ENCODE assay signal across 20 cellular contexts in the genomic region with DNA sequence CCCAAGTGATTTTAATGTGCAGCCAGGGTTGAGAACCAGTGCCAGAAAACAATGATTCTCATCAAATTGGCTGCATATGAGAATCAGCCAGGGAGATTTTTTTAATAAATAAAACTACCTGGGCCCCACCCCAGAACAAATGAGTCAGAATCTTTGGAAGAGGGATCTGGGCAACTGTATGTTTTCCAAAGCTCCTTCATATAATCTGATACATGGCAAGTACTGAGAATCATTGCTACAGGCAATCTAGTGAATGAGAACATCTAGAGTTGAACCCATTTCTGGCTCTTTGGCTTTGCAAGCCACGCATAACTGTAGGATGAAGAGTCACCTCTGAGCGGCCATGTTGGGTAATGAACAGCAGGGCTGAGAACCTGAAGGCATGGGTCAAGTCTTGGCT. TPM values are rescaled to one million over a fixed set of nuclear protein-coding genes. Genes with fewer than 3 reads are reported as not detected.
A peak's percentile ranks its signal among the peaks of the same experiment; 100 is the strongest.
DNase-seq lines count a peak whose midpoint lies in the region; ATAC-seq, FAIRE-seq and TF ChIP-seq lines count a peak whose summit lies in the region.
"Had no signal": no experiment of that assay in that cellular context is flagged by ENCODE, and none has a peak within 500 bp of the region (broad histone marks: within the 10 kb centered on the region; RNA-seq: fewer than 3 reads in every experiment).

No MANE protein-coding gene starts in this region.

- H4K20me1 ChIP-seq in keratinocyte (ENCODE audit: control insufficient read depth, extremely low read depth, insufficient read depth, low read length), result no peaks in the 10 kb centered on the region

- dilution Hi-C loops in keratinocyte (cut with MboI; ENCODE audit: extremely low pct_ligation_motif_present, low sequenced_read_pairs), result no loop called here

- no peaks in the 10 kb centered on the region for H3K79me2 ChIP-seq in keratinocyte (ENCODE audit: control insufficient read depth, insufficient read depth, low read length)

- H3K36me3 ChIP-seq in RWPE2 (ENCODE audit: low read depth), result no peaks in the 10 kb centered on the region
- no peaks in the 10 kb centered on the region for H3K36me3 ChIP-seq in bronchial epithelial cell (ENCODE audit: control insufficient read depth, insufficient read depth, low read length)
- H3K36me3 ChIP-seq in keratinocyte (ENCODE audit: control insufficient read depth in 2 of 2, extremely low read depth in 1 of 2, insufficient read depth in 2 of 2, low read length in 2 of 2), result no peaks in the 10 kb centered on the region

- no peak for DNase-seq in RWPE2 (ENCODE audit: low spot score)
- peak; percentile 61 for DNase-seq in bronchial epithelial cell (ENCODE audit: low read depth)
- DNase-seq in keratinocyte (ENCODE audit: low read depth, low spot score), result no peak
- no peak for DNase-seq in HTR-8/SVneo (ENCODE audit: insufficient read length, low spot score)
- no peak for DNase-seq in GF-D8 (lab: John Stamatoyannopoulos, UW)
- DNase-seq: C1 segment of cervical spinal cord; Calu3; CD4-positive, alpha-beta memory T cell; COR-L47; DMS53; DMS79 treated with DMSO at 0.1 percent for 48 hours; GM23248; H7 had no signal

- no peak for TF ChIP-seq CTCF in RWPE2 (IDR thresholded peaks at IDR 0.05; ENCODE audit: poor library complexity, severe bottlenecking)
- no peak for TF ChIP-seq CTCF in bronchial epithelial cell (IDR thresholded peaks at IDR 0.05; ENCODE audit: insufficient read depth, low read length, severe bottlenecking)
- TF ChIP-seq CTCF in keratinocyte (optimal IDR thresholded peaks at IDR 0.05 in 1 of 3, IDR thresholded peaks at IDR 0.05 in 1 of 3, conservative IDR thresholded peaks at IDR 0.05 in 1 of 3; ENCODE audit: extremely low read depth in 1 of 3, insufficient read depth in 2 of 3, low read length in 3 of 3), result no peak

- H3K4me1 ChIP-seq in RWPE2 (ENCODE audit: insufficient read depth, poor library complexity, severe bottlenecking) (peaks cover 3% of the 10 kb centered on the region), keratinocyte (ENCODE audit: control insufficient read depth, extremely low read depth, insufficient read depth, low read length) (peaks cover 12% of the 10 kb centered on the region)

- peak overlapping the region; percentile 53 for H2AFZ ChIP-seq in keratinocyte (ENCODE audit: control insufficient read depth, low read length)
- H2AFZ ChIP-seq: GM23248 had no signal

- H3K9me1 ChIP-seq in keratinocyte (ENCODE audit: control insufficient read depth, extremely low read depth, insufficient read depth, low read length), result no peaks in the 10 kb centered on the region

- H3K27me3 ChIP-seq in RWPE2 (ENCODE audit: insufficient read depth, poor library complexity, severe bottlenecking) (no peaks in the 10 kb centered on the region), bronchial epithelial cell (ENCODE audit: control insufficient read depth, insufficient read depth, low read length) (no peaks in the 10 kb centered on the region), keratinocyte (ENCODE audit: control insufficient read depth, extremely low read depth, insufficient read depth, low read length) (no peaks in the 10 kb centered on the region)

- no peak overlapping the region for H3K4me2 ChIP-seq in keratinocyte (ENCODE audit: control insufficient read depth, extremely low read depth, insufficient read depth, low read depth, low read length)

- no peak for FAIRE-seq in bronchial epithelial cell (lab: Jason Lieb, UNC)
- FAIRE-seq in keratinocyte (lab: Jason Lieb, UNC), result peak; percentile 51
- FAIRE-seq in HTR-8/SVneo (lab: Jason Lieb, UNC), result no peak
- FAIRE-seq: GM12892, GM19239, H1 had no signal

- peak; percentile 33; the same call in 1 of the 3 replicates for ATAC-seq in RWPE2 (ENCODE audit: low read depth)
- ATAC-seq in esophagus mucosa, result peak; percentile 78
- ATAC-seq in HG02623 (IDR thresholded peaks at IDR 0.05; ENCODE audit: unreplicated experiment), result no peak
- ATAC-seq in GM18861 (IDR thresholded peaks at IDR 0.05; ENCODE audit: unreplicated experiment), result no peak
- ATAC-seq: HCT116 had no signal

- no peak overlapping the region for H3K9ac ChIP-seq in keratinocyte (ENCODE audit: control insufficient read depth, extremely low read depth, insufficient read depth, low read length)
- H3K9ac ChIP-seq: GM23248 had no signal

- H3K9me3 ChIP-seq in RWPE2 (ENCODE audit: severe bottlenecking) (no peaks in the 10 kb centered on the region), keratinocyte (ENCODE audit: control insufficient read depth, low read depth, low read length) (no peaks in the 10 kb centered on the region)

- no peak overlapping the region for H3K27ac ChIP-seq in RWPE2 (ENCODE audit: poor library complexity, severe bottlenecking)
- no peak overlapping the region for H3K27ac ChIP-seq in keratinocyte (ENCODE audit: control insufficient read depth, insufficient read depth, low read length)
- H3K27ac ChIP-seq: GM23248 had no signal

- H3K4me3 ChIP-seq in RWPE2 (ENCODE audit: severe bottlenecking) (no peak overlapping the region), bronchial epithelial cell (ENCODE audit: low read depth, low read length) (no peak overlapping the region), keratinocyte (ENCODE audit: control insufficient read depth in 2 of 3, extremely low read depth in 1 of 3, insufficient read depth in 2 of 3, low read depth in 1 of 3, low read length in 3 of 3) (no peak overlapping the region)
- H3K4me3 ChIP-seq: GM23248 had no signal

RNA-seq across cellular contexts. Expression of gene DSP, which starts 26.1 kb away (rescaled TPM):
- total RNA-seq in bronchial epithelial cell (394 and 699 TPM in 2 replicates), esophagus mucosa (1,306 TPM)
- 254 to 286 TPM (median 255 TPM) in 3 replicates for polyA plus RNA-seq in keratinocyte
- 2,196 TPM for polyA plus RNA-seq in keratinocyte (2011; ENCODE audit: low read depth)
- 184 and 222 TPM in 2 replicates for polyA plus RNA-seq in keratinocyte (2011; cell fraction: cytosol; rRNA removed)
- polyA plus RNA-seq in keratinocyte (2011; cell fraction: nucleus; rRNA removed), result 932 and 1,129 TPM in 2 replicates
- polyA plus RNA-seq in keratinocyte (2012; ENCODE audit: low replicate concordance), result 346 and 943 TPM in 2 replicates
- 431 to 618 TPM (median 497 TPM) in 3 replicates for polyA minus RNA-seq in keratinocyte
- polyA minus RNA-seq in keratinocyte (2011; cell fraction: cytosol; rRNA and poly(A)+ RNA removed), result 239 TPM
- polyA minus RNA-seq in keratinocyte (2011; cell fraction: nucleus; rRNA and poly(A)+ RNA removed), result 1,008 and 1,842 TPM in 2 replicates
- total RNA-seq: CD4-positive, alpha-beta memory T cell had no signal
- polyA plus RNA-seq: CD4-positive, alpha-beta memory T cell had no signal

Comparison
In these comparisons a context has a peak if more than half of its experiments do, and no peak if none do; other contexts are left out.
1. ATAC-seq: peak in RWPE2 (single experiment) and esophagus mucosa (single experiment); none in HG02623 (single experiment) and GM18861 (single experiment).